Comparison of ENCODE assay signal across 15 cellular contexts in genomic region chr1:10638559-10639300, GRCh38.
DNase-seq lines count a peak whose midpoint lies in the region; ATAC-seq and TF ChIP-seq lines count a peak whose summit lies in the region.
"Had no signal": no experiment of that assay in that cellular context is flagged by ENCODE, and none has a peak within 500 bp of the region (broad histone marks: within the 10 kb centered on the region; RNA-seq: fewer than 3 reads in every experiment).

No MANE protein-coding gene starts in this region.

- CTCF ChIA-PET in activated CD4-positive, alpha-beta T cell treated with anti-CD3 and anti-CD28 coated beads for 36 hours (lab: Charles Lee), result interaction anchor here (0.6 to 0.9 kb wide), 2 partner anchors 10 to 136 kb away, joined by 3 read pairs; no protein-coding TSS in a partner anchor

- TF ChIP-seq CTCF in chondrocyte (IDR thresholded peaks at IDR 0.05) (no peak), mesothelial cell of epicardium (IDR thresholded peaks at IDR 0.05; ENCODE audit: unreplicated experiment) (no peak), tibial artery (IDR thresholded peaks at IDR 0.05) (no peak)

- peak; percentile 35 for ATAC-seq in activated CD4-positive, alpha-beta T cell treated with anti-CD3 and anti-CD28 coated beads for 36 hours
- no peak for ATAC-seq in GM19351 (IDR thresholded peaks at IDR 0.05; ENCODE audit: unreplicated experiment)
- ATAC-seq: HepG2 had no signal

- H3K36me3 Mint-ChIP-seq in activated CD4-positive, alpha-beta T cell treated with anti-CD3 and anti-CD28 coated beads for 36 hours (ENCODE audit: low read depth), result no peaks in the 10 kb centered on the region
- H3K36me3 Mint-ChIP-seq in chondrocyte (ENCODE audit: low read depth), result no peaks in the 10 kb centered on the region
- no peaks in the 10 kb centered on the region for H3K36me3 Mint-ChIP-seq in mesothelial cell of epicardium
- H3K36me3 Mint-ChIP-seq: naive thymus-derived CD8-positive, alpha-beta T cell had no signal

- H3K27ac Mint-ChIP-seq in activated CD4-positive, alpha-beta T cell treated with anti-CD3 and anti-CD28 coated beads for 36 hours, result no peak overlapping the region
- H3K27ac Mint-ChIP-seq in chondrocyte (ENCODE audit: unreplicated experiment), result no peak overlapping the region
- no peak overlapping the region for H3K27ac Mint-ChIP-seq in mesothelial cell of epicardium
- H3K27ac Mint-ChIP-seq: naive thymus-derived CD8-positive, alpha-beta T cell had no signal

- peaks cover 1% of the 10 kb centered on the region for H3K4me1 Mint-ChIP-seq in activated CD4-positive, alpha-beta T cell treated with anti-CD3 and anti-CD28 coated beads for 36 hours
- H3K4me1 Mint-ChIP-seq in chondrocyte (ENCODE audit: low read depth), result peaks cover 17% of the 10 kb centered on the region
- peaks cover 14% of the 10 kb centered on the region for H3K4me1 Mint-ChIP-seq in mesothelial cell of epicardium

- peaks cover 13 to 46% (median 18%) of the 10 kb centered on the region in 3 donors for H3K36me3 ChIP-seq in tibial artery

- H3K4me3 Mint-ChIP-seq in activated CD4-positive, alpha-beta T cell treated with anti-CD3 and anti-CD28 coated beads for 36 hours, result no peak overlapping the region
- H3K4me3 Mint-ChIP-seq in chondrocyte (ENCODE audit: unreplicated experiment), result peak overlapping the region; percentile 48
- H3K4me3 Mint-ChIP-seq in mesothelial cell of epicardium, result peak overlapping the region; percentile 33

- peak; percentile 28 for DNase-seq in activated CD4-positive, alpha-beta T cell treated with anti-CD3 and anti-CD28 coated beads for 36 hours
- DNase-seq in activated CD4-positive, alpha-beta T cell treated with anti-CD3 and anti-CD28 coated beads for 48 hours, result no peak
- DNase-seq in chondrocyte (ENCODE audit: low spot score) (no peak), mesothelial cell of epicardium (ENCODE audit: low spot score in 2 of 2, unreplicated experiment in 2 of 2) (no peak), tibial artery (no peak), nucleus accumbens (lab: John Stamatoyannopoulos, UW) (no peak)
- DNase-seq in stimulated activated CD8-positive, alpha-beta memory T cell treated with anti-CD3 and anti-CD28 coated beads, Interleukin-4, amount 100 ng/mL, for 48 hours, result no peak
- DNase-seq: 8988T, DMS 273 treated with DMSO at 0.1 percent for 48 hours, erythroblast, HCEC 1CT, NCI-H1105 had no signal

- H3K27me3 ChIP-seq in tibial artery, result no peaks in the 10 kb centered on the region

- intact Hi-C loops in activated CD4-positive, alpha-beta T cell treated with anti-CD3 and anti-CD28 coated beads for 36 hours (cut with DNase I, micrococcal nuclease), result loop anchor here in 1 of 2 experiments (2.0 kb wide), 1 partner anchor 302 kb away; no protein-coding TSS in a partner anchor
- intact Hi-C loops in tibial artery (cut with DNase I; ENCODE audit: low total_unique reads), result loop anchor here (5.0 kb wide), 1 partner anchor 54 kb away; no protein-coding TSS in a partner anchor

- peaks cover 0 to 63% (median 46%) of the 10 kb centered on the region in 4 donors for H3K4me1 ChIP-seq in tibial artery

- POLR2A ChIA-PET in activated CD4-positive, alpha-beta T cell treated with anti-CD3 and anti-CD28 coated beads for 36 hours (lab: Charles Lee), result no interaction called here

- no peaks in the 10 kb centered on the region for H3K9me3 ChIP-seq in tibial artery

- peaks cover 2% of the 10 kb centered on the region for H3K27me3 Mint-ChIP-seq in activated CD4-positive, alpha-beta T cell treated with anti-CD3 and anti-CD28 coated beads for 36 hours
- H3K27me3 Mint-ChIP-seq in chondrocyte (ENCODE audit: low read depth), result no peaks in the 10 kb centered on the region
- peaks cover 27% of the 10 kb centered on the region for H3K27me3 Mint-ChIP-seq in mesothelial cell of epicardium (ENCODE audit: low read depth)
- H3K27me3 Mint-ChIP-seq: naive thymus-derived CD8-positive, alpha-beta T cell had no signal

- peak overlapping the region; percentile 23 to 30 for H3K4me3 ChIP-seq in tibial artery

- no peaks in the 10 kb centered on the region for H3K9me3 Mint-ChIP-seq in activated CD4-positive, alpha-beta T cell treated with anti-CD3 and anti-CD28 coated beads for 36 hours (ENCODE audit: low read depth)
- H3K9me3 Mint-ChIP-seq in chondrocyte (ENCODE audit: low read depth) (no peaks in the 10 kb centered on the region), mesothelial cell of epicardium (no peaks in the 10 kb centered on the region)
- H3K9me3 Mint-ChIP-seq: naive thymus-derived CD8-positive, alpha-beta T cell had no signal

- peak overlapping the region; percentile 41 to 88 for H3K27ac ChIP-seq in tibial artery
